ENCODE assay signal across 1 cellular context in the genomic region with DNA sequence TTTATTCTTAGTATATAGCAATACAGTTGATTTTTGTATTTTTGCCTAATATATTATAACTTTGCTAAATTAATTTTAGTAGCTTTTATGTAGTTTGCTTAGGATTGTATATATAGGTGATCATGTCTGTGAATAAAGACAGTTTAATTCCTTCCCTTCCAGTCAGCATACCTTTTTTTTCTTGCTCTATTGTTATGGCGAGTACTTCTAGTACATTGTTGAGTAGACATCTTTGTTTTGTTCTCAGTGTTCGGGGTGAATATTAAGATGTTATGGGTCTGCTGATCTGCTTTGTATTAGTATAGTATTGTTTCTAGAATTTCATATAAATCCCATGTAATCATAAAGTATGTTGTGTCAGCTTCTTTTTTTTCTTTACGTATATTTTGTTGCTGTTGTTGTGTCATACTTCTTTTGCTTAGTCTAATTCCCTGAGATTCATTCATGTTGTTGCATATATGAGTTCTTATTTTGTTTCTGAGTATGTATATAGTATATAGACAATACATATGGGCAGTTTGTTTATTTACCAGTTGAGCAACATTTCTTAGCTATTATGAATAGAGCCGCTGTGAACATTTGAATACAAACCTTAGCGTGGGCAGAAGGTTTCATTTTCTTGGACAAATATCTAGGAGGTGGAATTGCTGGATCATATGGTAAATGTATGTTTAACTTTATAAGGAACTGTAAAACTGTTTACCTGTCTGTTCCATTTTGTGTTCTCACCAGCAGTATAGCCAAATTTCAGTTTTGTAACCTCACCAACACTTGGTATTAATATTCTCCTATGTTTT.
TF ChIP-seq lines count a peak whose summit lies in the region.

No MANE protein-coding gene starts in this region.

TF ChIP-seq in GM12891, 5 proteins besides CTCF, POLR2A, EP300 and RAD21:
- TF ChIP-seq POLR2AphosphoS5 (IDR thresholded peaks at IDR 0.05; ENCODE audit: low read depth, low read length): no peak
- TF ChIP-seq TAF1 (IDR thresholded peaks at IDR 0.05; ENCODE audit: low read depth, low read length): no peak
- TF ChIP-seq POU2F2 (IDR thresholded peaks at IDR 0.05; ENCODE audit: low read depth, low read length): no peak
- TF ChIP-seq PAX5 (IDR thresholded peaks at IDR 0.05; ENCODE audit: insufficient read depth, low read length, severe bottlenecking): no peak
- TF ChIP-seq SPI1 (IDR thresholded peaks at IDR 0.05; ENCODE audit: low read depth, low read length): no peak
TF ChIP-seq in GM12891: peak in this region for 0.
